Comparison of ENCODE assay signal across 7 cellular contexts in the genomic region with DNA sequence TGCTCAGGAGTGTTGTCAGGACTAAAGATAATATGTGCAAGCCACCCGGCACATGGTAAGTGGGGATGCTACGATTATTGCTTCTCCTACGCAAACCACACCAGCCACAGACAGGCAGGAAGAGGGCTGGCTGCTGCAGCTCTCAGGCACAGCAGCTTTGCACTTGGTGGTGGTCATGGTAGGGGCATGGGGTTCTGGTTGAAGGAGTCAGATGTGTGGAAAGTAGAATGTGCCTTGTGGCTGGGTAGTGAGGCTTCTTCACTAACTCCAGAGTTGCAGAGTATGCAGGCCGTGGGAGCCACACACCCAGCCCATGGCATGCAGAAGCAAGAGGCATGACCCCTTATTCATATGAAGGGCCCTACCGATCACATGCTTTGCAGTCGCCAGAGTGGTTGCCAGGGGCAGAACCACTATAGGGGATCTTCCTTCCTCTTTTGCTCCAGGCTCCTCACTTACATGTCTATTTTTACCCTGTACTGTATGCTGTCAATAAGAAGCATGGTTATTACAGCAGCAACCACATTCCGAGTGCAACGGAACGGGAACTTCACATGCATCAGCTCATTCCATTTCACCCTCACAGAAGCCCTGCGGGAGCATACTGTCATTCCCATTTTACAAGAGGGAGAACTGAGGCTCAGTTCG. TPM values are rescaled to one million over a fixed set of nuclear protein-coding genes. Genes with fewer than 3 reads are reported as not detected.
DNase-seq lines count a peak whose midpoint lies in the region; ATAC-seq, FAIRE-seq and TF ChIP-seq lines count a peak whose summit lies in the region.

No MANE protein-coding gene starts in this region.

- no peaks in the 10 kb centered on the region for H3K36me3 ChIP-seq in uterus

- DNase-seq in activated CD4-positive, alpha-beta T cell treated with anti-CD3 and anti-CD28 coated beads for 48 hours: peak; percentile 83
- DNase-seq in islet precursor cell (peak; percentile 48), H54 (ENCODE audit: insufficient read length, low spot score) (no peak), uterus (no peak)
- peak; percentile 38 for DNase-seq in stimulated activated CD8-positive, alpha-beta memory T cell treated with anti-CD3 and anti-CD28 coated beads, Interleukin-7, amount 100 ng/mL, for 24 hours (ENCODE audit: low read depth)

- no peak for TF ChIP-seq CTCF in uterus (IDR thresholded peaks at IDR 0.05)

- TF ChIP-seq POLR2A in H54 (IDR thresholded peaks at IDR 0.05; ENCODE audit: low read depth, low read length) (no peak), uterus (IDR thresholded peaks at IDR 0.05) (no peak)

- no peaks in the 10 kb centered on the region for H3K27me3 ChIP-seq in uterus

- FAIRE-seq in H54 (lab: Jason Lieb, UNC): no peak

- ATAC-seq in HG03354 (IDR thresholded peaks at IDR 0.05; ENCODE audit: poor library complexity, severe bottlenecking, unreplicated experiment) (peak; percentile 30), GM21360 (IDR thresholded peaks at IDR 0.05; ENCODE audit: unreplicated experiment) (no peak)

- intact Hi-C loops in uterus (cut with DNase I; ENCODE audit: low total_unique reads): no loop called here

- H3K4me1 ChIP-seq in uterus: no peaks in the 10 kb centered on the region

- no peak overlapping the region for H3K27ac ChIP-seq in uterus

- no peak overlapping the region for H3K4me3 ChIP-seq in uterus

- H3K9me3 ChIP-seq in uterus: no peaks in the 10 kb centered on the region

RNA-seq across cellular contexts. Expression of a gene that starts 59.2 kb away (rescaled TPM):
- total RNA-seq in uterus: 100 to 1,000 TPM in 3 of 4 donors, 10 to 100 TPM in 1; 27.6 to 193 (median 131) TPM

Comparison
In these comparisons a context has a peak if more than half of its experiments do, and no peak if none do; other contexts are left out.
1. DNase-seq: peak in activated CD4-positive, alpha-beta T cell treated with anti-CD3 and anti-CD28 coated beads for 48 hours (single experiment), islet precursor cell (single experiment) and stimulated activated CD8-positive, alpha-beta memory T cell treated with anti-CD3 and anti-CD28 coated beads, Interleukin-7, amount 100 ng/mL, for 24 hours (single experiment); none in H54 (single experiment) and uterus (0 of 2).